Comparison of ENCODE assay signal across 16 cellular contexts in the genomic region with DNA sequence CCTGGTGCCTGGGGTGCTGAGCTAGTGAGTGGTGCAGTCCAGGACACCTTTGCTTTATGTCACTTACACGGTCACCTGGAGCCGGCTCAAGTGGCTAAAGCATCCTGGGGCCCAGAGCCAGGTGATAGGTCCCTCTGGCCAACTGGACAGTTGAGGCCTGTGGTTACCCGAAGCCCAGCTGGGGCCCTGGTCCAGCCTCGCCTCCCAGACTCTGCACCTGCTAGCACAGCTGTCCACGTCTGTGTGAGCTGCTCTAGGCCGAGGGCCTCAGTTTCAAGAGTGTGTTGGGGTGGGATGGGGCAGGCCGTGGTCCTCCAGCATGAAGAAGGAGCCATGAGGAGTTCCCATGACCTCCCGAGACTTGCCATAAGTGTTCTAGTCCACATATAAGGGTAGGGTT. TPM values are rescaled to one million over a fixed set of nuclear protein-coding genes. Genes with fewer than 3 reads are reported as not detected.
DNase-seq lines count a peak whose midpoint lies in the region; ATAC-seq, FAIRE-seq and TF ChIP-seq lines count a peak whose summit lies in the region.
"Had no signal": no experiment of that assay in that cellular context is flagged by ENCODE, and none has a peak within 500 bp of the region (broad histone marks: within the 10 kb centered on the region; RNA-seq: fewer than 3 reads in every experiment).

No MANE protein-coding gene starts in this region.

- H3K9me3 Mint-ChIP-seq in CD14-positive monocyte: no peaks in the 10 kb centered on the region
- H3K9me3 Mint-ChIP-seq in CD8-positive, alpha-beta T cell: peaks cover 2% of the 10 kb centered on the region
- H3K9me3 Mint-ChIP-seq in natural killer cell: peaks cover 2 to 3% of the 10 kb centered on the region in 2 donors

- in situ Hi-C loops in GM12878 (cut with MboI): no loop called here

- FAIRE-seq in GM12878 (lab: Jason Lieb, UNC): no peak
- FAIRE-seq: endothelial cell of umbilical vein, G401.6, keratinocyte had no signal

- TF ChIP-seq CTCF in CD14-positive monocyte (IDR thresholded peaks at IDR 0.05): no peak
- TF ChIP-seq CTCF in CD8-positive, alpha-beta T cell (IDR thresholded peaks at IDR 0.05): no peak
- no peak for TF ChIP-seq CTCF in GM12878 (IDR thresholded peaks at IDR 0.05 in 2 of 3, conservative IDR thresholded peaks at IDR 0.05 in 1 of 3; ENCODE audit: control insufficient read depth in 2 of 3, extremely low read depth in 1 of 3, insufficient read depth in 1 of 3, low read depth in 3 of 3, low read length in 3 of 3)
- no peak for TF ChIP-seq CTCF in natural killer cell (IDR thresholded peaks at IDR 0.05)
- TF ChIP-seq CTCF in omental fat pad (IDR thresholded peaks at IDR 0.05): no peak

- RAD21 ChIA-PET in GM12878 (lab: Charles Lee; ENCODE audit: unreplicated experiment): no interaction called here

- H3K79me2 ChIP-seq in GM12878 (ENCODE audit: control insufficient read depth, insufficient read depth, low read length): no peaks in the 10 kb centered on the region

- H3K4me1 ChIP-seq in CD8-positive, alpha-beta T cell (ENCODE audit: insufficient read depth, low read length): peaks cover 54% of the 10 kb centered on the region
- H3K4me1 ChIP-seq in GM12878 (ENCODE audit: control insufficient read depth, insufficient read depth, low read length): peaks cover 44% of the 10 kb centered on the region

- H3K27me3 Mint-ChIP-seq in CD14-positive monocyte (ENCODE audit: low read depth in 3 of 3) (peaks cover 0 to 2% (median 0%) of the 10 kb centered on the region in 3 donors), natural killer cell (ENCODE audit: low read depth in 2 of 2) (no peaks in the 10 kb centered on the region)
- H3K27me3 Mint-ChIP-seq in CD8-positive, alpha-beta T cell (ENCODE audit: low read depth): no peaks in the 10 kb centered on the region

- CTCF ChIA-PET in CD8-positive, alpha-beta T cell (lab: Charles Lee): interaction anchor here (0.8 to 1.3 kb wide), 2 partner anchors 9 to 26 kb away, joined by 3 read pairs; no protein-coding TSS in a partner anchor
- CTCF ChIA-PET in GM12878 (lab: Yijun Ruan, JAX): no interaction called here

- intact Hi-C loops in CD14-positive monocyte (cut with micrococcal nuclease): loop anchor here (5.0 kb wide), 2 partner anchors 74 to 79 kb away; partner anchors contain the start of gene TNIP2 (in 1 of the 2)
- intact Hi-C loops in CD8-positive, alpha-beta T cell (cut with DNase I, micrococcal nuclease): no loop called here
- intact Hi-C loops in GM12878 (cut with micrococcal nuclease; ENCODE audit: unreplicated experiment): no loop called here
- intact Hi-C loops in natural killer cell (cut with micrococcal nuclease): loop anchor here (1.0 to 2.0 kb wide), 2 partner anchors 15 to 24 kb away; no protein-coding TSS in a partner anchor

- WGBS in GM12878 (ENCODE audit: insufficient coverage, insufficient replicate concordance, low lambda C conversion rate, missing lambda C conversion rate): 84% methylated on average over 8 of the region's 8 CpGs

- H3K9me3 ChIP-seq in CD8-positive, alpha-beta T cell (ENCODE audit: low read length): no peaks in the 10 kb centered on the region
- H3K9me3 ChIP-seq in GM12878 (replicated peaks; ENCODE audit: control insufficient read depth, insufficient read depth, low read length): no peaks in the 10 kb centered on the region

- H3K27me3 ChIP-seq in CD8-positive, alpha-beta T cell (ENCODE audit: insufficient read depth, low read length): no peaks in the 10 kb centered on the region
- H3K27me3 ChIP-seq in GM12878 (replicated peaks in 1 of 2; ENCODE audit: control insufficient read depth in 2 of 2, insufficient read depth in 2 of 2, low read length in 1 of 2): no peaks in the 10 kb centered on the region

- peak overlapping the region; percentile 40 for H3K27ac ChIP-seq in CD8-positive, alpha-beta T cell (ENCODE audit: low read depth, low read length)
- no peak overlapping the region for H3K27ac ChIP-seq in GM12878 (ENCODE audit: control insufficient read depth, insufficient read depth)

- POLR2A ChIA-PET in CD8-positive, alpha-beta T cell (lab: Charles Lee): no interaction called here
- POLR2A ChIA-PET in GM12878 (lab: Charles Lee): no interaction called here

- TF ChIP-seq EP300 in GM12878 (IDR thresholded peaks at IDR 0.05; ENCODE audit: borderline replicate concordance in 1 of 2, control insufficient read depth in 1 of 2, low read depth in 2 of 2, low read length in 2 of 2): no peak

- SMC1A ChIA-PET in GM12878 (lab: Charles Lee; ENCODE audit: uncharacterized antibody, unreplicated experiment): no interaction called here

- no peak overlapping the region for H3K4me2 ChIP-seq in GM12878 (ENCODE audit: control insufficient read depth, insufficient read depth)

- peak overlapping the region in 5 of 7 donors; percentile 8 to 94 (median 48) for H3K27ac Mint-ChIP-seq in CD14-positive monocyte
- H3K27ac Mint-ChIP-seq in CD8-positive, alpha-beta T cell: peak overlapping the region; percentile 60
- peak overlapping the region; percentile 84 to 88 for H3K27ac Mint-ChIP-seq in natural killer cell
- H3K27ac Mint-ChIP-seq: WTC11 had no signal

- H4K20me1 ChIP-seq in GM12878 (ENCODE audit: control insufficient read depth, insufficient read depth): no peaks in the 10 kb centered on the region

- DNase-seq in CD14-positive monocyte (ENCODE audit: low spot score): no peak
- no peak for DNase-seq in CD8-positive, alpha-beta T cell
- no peak for DNase-seq in GM12878 (ENCODE audit: low read depth, low spot score)
- no peak for DNase-seq in natural killer cell
- DNase-seq in omental fat pad (ENCODE audit: low spot score): no peak
- DNase-seq in EL: no peak
- DNase-seq in amniotic stem cell (lab: John Stamatoyannopoulos, UW): no peak
- no peak for DNase-seq in NCI-H524 (lab: John Stamatoyannopoulos, UW)
- DNase-seq: caudate nucleus, H9, KBM-7, NCI-H446 had no signal

- H3K36me3 Mint-ChIP-seq in CD14-positive monocyte (peaks cover 45 to 77% of the 10 kb centered on the region in 2 donors), natural killer cell (no peaks in the 10 kb centered on the region)
- H3K36me3 Mint-ChIP-seq in CD8-positive, alpha-beta T cell: peaks cover 26% of the 10 kb centered on the region

- peaks cover 2% of the 10 kb centered on the region for H3K36me3 ChIP-seq in CD8-positive, alpha-beta T cell (ENCODE audit: insufficient read depth, low read length)
- peaks cover 15 to 16% of the 10 kb centered on the region in 2 experiments; a peak in 3 of 4 replicates for H3K36me3 ChIP-seq in GM12878 (ENCODE audit: control insufficient read depth in 2 of 2, insufficient read depth in 2 of 2, low read length in 1 of 2)

- H3K4me3 ChIP-seq in CD8-positive, alpha-beta T cell (ENCODE audit: low read depth, low read length): no peak overlapping the region
- H3K4me3 ChIP-seq in GM12878: no peak overlapping the region

- TF ChIP-seq RAD21 in GM12878 (IDR thresholded peaks at IDR 0.05; ENCODE audit: insufficient read depth, low read depth, low read length): no peak

- BruUV-seq in GM12878 (replicated peaks; lab: Mats Ljungman, UMichigan): TSS peak; percentile 3

- H3K9ac ChIP-seq in GM12878 (ENCODE audit: control insufficient read depth, insufficient read depth, low read length): no peak overlapping the region

- H3K4me3 Mint-ChIP-seq in CD14-positive monocyte (no peak overlapping the region), natural killer cell (peak overlapping the region; percentile 79)
- peak overlapping the region; percentile 29 for H3K4me3 Mint-ChIP-seq in CD8-positive, alpha-beta T cell
- H3K4me3 Mint-ChIP-seq: H9, WTC11 had no signal

- no peak for ATAC-seq in CD8-positive, alpha-beta T cell
- ATAC-seq in GM12878 (no peak), natural killer cell (no peak), omental fat pad (ENCODE audit: low FRiP score) (no peak)
- ATAC-seq: WTC11 had no signal

- H2AFZ ChIP-seq in GM12878 (ENCODE audit: control insufficient read depth, low read depth, low read length): no peak overlapping the region

- no peak for TF ChIP-seq POLR2A in GM12878 (IDR thresholded peaks at IDR 0.05; ENCODE audit: low read depth, low read length)

- H3K4me1 Mint-ChIP-seq in CD14-positive monocyte: peaks cover 59% of the 10 kb centered on the region
- H3K4me1 Mint-ChIP-seq in CD8-positive, alpha-beta T cell (ENCODE audit: low read depth): peaks cover 56% of the 10 kb centered on the region
- peaks cover 60 to 84% of the 10 kb centered on the region in 2 donors for H3K4me1 Mint-ChIP-seq in natural killer cell

RNA-seq across cellular contexts. Expression of gene ADD1, which starts 7.7 kb away (rescaled TPM):
- polyA plus RNA-seq in CD14-positive monocyte (100 to 1,000 TPM in 1 of 2 donors, 10 to 100 TPM in 1; 76.1 to 103 TPM), GM12878 (2011; rRNA removed) (75.4 and 93.5 TPM in 2 replicates), GM12878 (2014; fragmentation: Illumina TruSeq; extraction: Trizol) (97.2 and 107 TPM in 2 replicates), GM12878 (2014; fragmentation: Nextera tagmentation; extraction: Ambion mirVana) (10 to 100 TPM; 21.6 to 50.2 TPM), GM12878 (2014; rRNA removed) (113 and 126 TPM in 2 replicates), GM12878 (2016; fragmentation: Nextera tagmentation; extraction: Ambion mirVana) (100 to 1,000 TPM; 113 to 116 TPM)
- 100 to 1,000 TPM; 129 TPM for total RNA-seq in CD8-positive, alpha-beta T cell
- total RNA-seq in GM12878 (2013; cell fraction: nucleolus; rRNA removed): 321 and 355 TPM in 2 replicates
- total RNA-seq in GM12878 (2014; rRNA removed) (128 and 136 TPM in 2 replicates), GM12878 (2014; rRNA removed; fragmentation: Illumina TruSeq; extraction: Trizol) (65.6 and 70.1 TPM in 2 replicates), GM12878 (2021) (182 and 183 TPM in 2 replicates), natural killer cell (100 to 1,000 TPM; 383 to 465 (median 452) TPM), omental fat pad (100 to 1,000 TPM; 155 to 269 (median 177) TPM)
- polyA plus RNA-seq in GM12878 (2011; ENCODE audit: low read depth): 61.6 TPM
- polyA plus RNA-seq in GM12878 (2011; cell fraction: cytosol; rRNA removed): 103 and 152 TPM in 2 replicates
- 199 and 226 TPM in 2 replicates for polyA plus RNA-seq in GM12878 (2011; cell fraction: nucleus; rRNA removed)
- polyA plus RNA-seq in GM12878 (2012): 119 and 148 TPM in 2 replicates
- 79.6 and 95.6 TPM in 2 replicates for polyA minus RNA-seq in GM12878 (2011; rRNA and poly(A)+ RNA removed)
- polyA minus RNA-seq in GM12878 (2011; cell fraction: cytosol; rRNA and poly(A)+ RNA removed): 36.4 and 43.2 TPM in 2 replicates
- polyA minus RNA-seq in GM12878 (2011; cell fraction: nucleus; rRNA and poly(A)+ RNA removed): 57.1 and 78.0 TPM in 2 replicates

RNA-seq across cellular contexts. Expression of gene SH3BP2, which starts 43.1 kb away (rescaled TPM):
- 10 to 100 TPM; 19.1 to 26.9 TPM for polyA plus RNA-seq in CD14-positive monocyte
- 10 to 100 TPM; 22.4 to 24.8 TPM for total RNA-seq in CD8-positive, alpha-beta T cell
- total RNA-seq in GM12878 (2013; cell fraction: nucleolus; rRNA removed): 275 and 349 TPM in 2 replicates
- total RNA-seq in GM12878 (2014; rRNA removed): 35.5 and 40.9 TPM in 2 replicates
- total RNA-seq in GM12878 (2014; rRNA removed; fragmentation: Illumina TruSeq; extraction: Trizol): 17.5 and 19.0 TPM in 2 replicates
- total RNA-seq in GM12878 (2021): 51.1 and 61.8 TPM in 2 replicates
- polyA plus RNA-seq in GM12878 (2011; ENCODE audit: low read depth): 9.0 TPM
- polyA plus RNA-seq in GM12878 (2011; rRNA removed): 18.0 and 37.1 TPM in 2 replicates
- 35.7 and 42.6 TPM in 2 replicates for polyA plus RNA-seq in GM12878 (2011; cell fraction: cytosol; rRNA removed)
- polyA plus RNA-seq in GM12878 (2011; cell fraction: nucleus; rRNA removed): 270 and 290 TPM in 2 replicates
- 30.0 and 35.3 TPM in 2 replicates for polyA plus RNA-seq in GM12878 (2012)
- 7.8 and 18.3 TPM in 2 replicates for polyA plus RNA-seq in GM12878 (2014; fragmentation: Illumina TruSeq; extraction: Trizol)
- 1 to 10 TPM; 1.1 TPM for polyA plus RNA-seq in GM12878 (2014; fragmentation: Nextera tagmentation; extraction: Ambion mirVana)
- polyA plus RNA-seq in GM12878 (2014; rRNA removed): 54.7 and 57.8 TPM in 2 replicates
- polyA plus RNA-seq in GM12878 (2016; fragmentation: Nextera tagmentation; extraction: Ambion mirVana): 10 to 100 TPM; 23.0 to 24.8 TPM
- 72.7 and 138 TPM in 2 replicates for polyA minus RNA-seq in GM12878 (2011; rRNA and poly(A)+ RNA removed)
- polyA minus RNA-seq in GM12878 (2011; cell fraction: cytosol; rRNA and poly(A)+ RNA removed): 8.9 and 18.7 TPM in 2 replicates
- polyA minus RNA-seq in GM12878 (2011; cell fraction: nucleus; rRNA and poly(A)+ RNA removed): 47.3 and 86.5 TPM in 2 replicates
- total RNA-seq in natural killer cell: 100 to 1,000 TPM; 213 to 283 (median 221) TPM
- 100 to 1,000 TPM in 1 of 4 donors, 10 to 100 TPM in 3; 26.2 to 109 (median 66.0) TPM for total RNA-seq in omental fat pad

Comparison
In these comparisons a context has a peak if more than half of its experiments do, and no peak if none do; other contexts are left out.
1. H3K4me3 Mint-ChIP-seq: peak in CD8-positive, alpha-beta T cell (single experiment) and natural killer cell (single experiment); none in CD14-positive monocyte (0 of 2).
2. intact Hi-C loops: an anchor here in CD14-positive monocyte (5.0 kb wide) and natural killer cell (1.0 to 2.0 kb wide); none called in CD8-positive, alpha-beta T cell and GM12878.
3. Peak in every context shown above with its lines, with median percentiles within 50 percentile points of each other: H3K27ac Mint-ChIP-seq.